In genomic region chr22:36204001-36204640, GRCh38 we compare ENCODE assay signal across 15 cellular contexts. TPM values are rescaled to one million over a fixed set of nuclear protein-coding genes. Genes with fewer than 3 reads are reported as not detected.
DNase-seq lines count a peak whose midpoint lies in the region; ATAC-seq and TF ChIP-seq lines count a peak whose summit lies in the region.
"Had no signal": no experiment of that assay in that cellular context is flagged by ENCODE, and none has a peak within 500 bp of the region (broad histone marks: within the 10 kb centered on the region; RNA-seq: fewer than 3 reads in every experiment).

No MANE protein-coding gene starts in this region.

- H3F3A ChIP-seq in MM.1S (ENCODE audit: insufficient read depth, low read length): 0 out of 2 replicates have a peak, but pooled peaks cover 3% of the 10 kb centered on the region

- no peaks in the 10 kb centered on the region for H3K79me2 ChIP-seq in MM.1S (ENCODE audit: low read length)

- ATAC-seq in activated naive CD8-positive, alpha-beta T cell treated with anti-CD3 and anti-CD28 coated beads, Interleukin-2, amount 10 ng/mL, durations not matched to agents 7 days and 5 days (ENCODE audit: low read depth): no peak
- ATAC-seq in naive B cell (ENCODE audit: low read depth in 2 of 2) (no peak), left cardiac atrium (no peak)
- ATAC-seq: Right ventricle myocardium inferior, T-cell had no signal

- peaks cover 41% of the 10 kb centered on the region for H3K4me1 Mint-ChIP-seq in activated naive CD8-positive, alpha-beta T cell treated with anti-CD3 and anti-CD28 coated beads, Interleukin-2, amount 10 ng/mL, durations not matched to agents 7 days and 5 days
- H3K4me1 Mint-ChIP-seq in naive B cell: peaks cover 5 to 39% (median 5%) of the 10 kb centered on the region in 3 donors

- H3K9ac ChIP-seq in MM.1S (ENCODE audit: low read length): no peak overlapping the region

- no peaks in the 10 kb centered on the region for H3K9me2 ChIP-seq in MM.1S (replicated peaks; ENCODE audit: insufficient read depth, low read length)

- no peaks in the 10 kb centered on the region for H3K9me3 ChIP-seq in MM.1S (replicated peaks; ENCODE audit: insufficient read depth, low read length)
- H3K9me3 ChIP-seq: ovary had no signal

- intact Hi-C loops in left cardiac atrium (cut with DNase I): no loop called here

- H3K4me3 Mint-ChIP-seq in activated naive CD8-positive, alpha-beta T cell treated with anti-CD3 and anti-CD28 coated beads, Interleukin-2, amount 10 ng/mL, durations not matched to agents 7 days and 5 days: peak overlapping the region; percentile 79
- peak overlapping the region in 5 of 8 donors; percentile 53 to 82 (median 67) for H3K4me3 Mint-ChIP-seq in naive B cell

- H3K9me3 Mint-ChIP-seq in activated naive CD8-positive, alpha-beta T cell treated with anti-CD3 and anti-CD28 coated beads, Interleukin-2, amount 10 ng/mL, durations not matched to agents 7 days and 5 days: peaks cover 4% of the 10 kb centered on the region
- H3K9me3 Mint-ChIP-seq in naive B cell: peaks cover 0 to 9% (median 4%) of the 10 kb centered on the region in 7 donors

- H3K36me3 Mint-ChIP-seq in activated naive CD8-positive, alpha-beta T cell treated with anti-CD3 and anti-CD28 coated beads, Interleukin-2, amount 10 ng/mL, durations not matched to agents 7 days and 5 days: peaks cover 3% of the 10 kb centered on the region
- H3K36me3 Mint-ChIP-seq in naive B cell: peaks cover 7% of the 10 kb centered on the region in 2 donors

- POLR2A ChIA-PET in activated naive CD8-positive, alpha-beta T cell treated with anti-CD3 and anti-CD28 coated beads, Interleukin-2, amount 10 ng/mL, durations not matched to agents 7 days and 5 days (lab: Charles Lee): interaction anchor here (1.5 kb wide), 1 partner anchor 278 kb away, joined by 4 read pairs; the partner anchor contains the start of gene TXN2

- peak overlapping the region; percentile 46 for H3K27ac Mint-ChIP-seq in activated naive CD8-positive, alpha-beta T cell treated with anti-CD3 and anti-CD28 coated beads, Interleukin-2, amount 10 ng/mL, durations not matched to agents 7 days and 5 days
- H3K27ac Mint-ChIP-seq in naive B cell: no peak overlapping the region
- H3K27ac Mint-ChIP-seq: T-cell had no signal

- no peaks in the 10 kb centered on the region for H4K20me1 ChIP-seq in MM.1S (ENCODE audit: insufficient read depth, low read length)

- TF ChIP-seq CTCF in MM.1S (IDR thresholded peaks at IDR 0.05; ENCODE audit: low read length): no peak

- H3K36me3 ChIP-seq in MM.1S (replicated peaks; ENCODE audit: insufficient read depth, low read length): no peaks in the 10 kb centered on the region
- H3K36me3 ChIP-seq: HAP-1, ovary, WERI-Rb-1 had no signal

- H2AFZ ChIP-seq in MM.1S (ENCODE audit: low read length): 0 out of 2 replicates have a peak overlapping the region, but pooled peaks have one; percentile 17

- H3K27ac ChIP-seq in MM.1S (ENCODE audit: low read length): no peak overlapping the region
- H3K27ac ChIP-seq: ovary, WERI-Rb-1 had no signal

- no peaks in the 10 kb centered on the region for H3K27me3 Mint-ChIP-seq in activated naive CD8-positive, alpha-beta T cell treated with anti-CD3 and anti-CD28 coated beads, Interleukin-2, amount 10 ng/mL, durations not matched to agents 7 days and 5 days
- peaks cover 8 to 18% (median 17%) of the 10 kb centered on the region in 3 donors for H3K27me3 Mint-ChIP-seq in naive B cell

- H3K4me2 ChIP-seq in MM.1S (ENCODE audit: low read depth, low read length): peak overlapping the region; percentile 31

- no peaks in the 10 kb centered on the region for H3K27me3 ChIP-seq in MM.1S (replicated peaks; ENCODE audit: insufficient read depth, low read length)
- H3K27me3 ChIP-seq: ovary had no signal

- DNase-seq in MM.1S (no peak), naive B cell (no peak), left cardiac atrium (no peak), cerebellum (ENCODE audit: low spot score) (no peak)
- no peak for DNase-seq in activated naive CD8-positive, alpha-beta T cell treated with anti-CD3 and anti-CD28 coated beads, Interleukin-2, amount 10 ng/mL, durations not matched to agents 7 days and 5 days
- DNase-seq: activated CD8-positive, alpha-beta memory T cell treated with anti-CD3 and anti-CD28 coated beads for 24 hours; hippocampal formation; NCI-H524; ovary; stimulated activated CD4-positive, alpha-beta T cell treated with anti-CD3 and anti-CD28 coated beads, Interleukin-4, amount 100 ng/mL, for 1 hour; T-cell; WERI-Rb-1 had no signal

- H3K4me1 ChIP-seq in MM.1S (ENCODE audit: low read length): no peaks in the 10 kb centered on the region
- H3K4me1 ChIP-seq: HAP-1 had no signal

- no peak overlapping the region for H3K4me3 ChIP-seq in MM.1S (ENCODE audit: low read length)
- H3K4me3 ChIP-seq: HAP-1, ovary had no signal

RNA-seq across cellular contexts. Expression of gene APOL4, which starts 2.5 kb away (rescaled TPM):
- total RNA-seq in activated naive CD8-positive, alpha-beta T cell treated with anti-CD3 and anti-CD28 coated beads, Interleukin-2, amount 10 ng/mL, durations not matched to agents 7 days and 5 days: 1 to 10 TPM; 5.7 to 6.5 TPM
- polyA plus RNA-seq in naive B cell (ENCODE audit: low read depth in 6 of 6): 1 to 10 TPM in 1 of 6 donors, under 1 TPM in 3, not detected in 2; 0.09 to 1.6 (median 0.72) TPM
- total RNA-seq in left cardiac atrium: 10 to 100 TPM; 10.8 to 11.4 TPM
- total RNA-seq in cerebellum: 11.3 TPM
- total RNA-seq: mononuclear cell had no signal

RNA-seq across cellular contexts. Expression of gene APOL2, which starts 35.2 kb away (rescaled TPM):
- 10 to 100 TPM; 77.8 to 85.0 TPM for total RNA-seq in activated naive CD8-positive, alpha-beta T cell treated with anti-CD3 and anti-CD28 coated beads, Interleukin-2, amount 10 ng/mL, durations not matched to agents 7 days and 5 days
- polyA plus RNA-seq in naive B cell (ENCODE audit: low read depth in 6 of 6): 10 to 100 TPM in 1 of 6 donors, 1 to 10 TPM in 5; 5.9 to 11.8 (median 8.0) TPM
- 10 to 100 TPM; 43.8 to 43.9 TPM for total RNA-seq in left cardiac atrium
- 10.3 TPM for total RNA-seq in cerebellum

RNA-seq across cellular contexts. Expression of gene APOL3, which starts 43.6 kb away (rescaled TPM):
- total RNA-seq in activated naive CD8-positive, alpha-beta T cell treated with anti-CD3 and anti-CD28 coated beads, Interleukin-2, amount 10 ng/mL, durations not matched to agents 7 days and 5 days: 100 to 1,000 TPM; 146 to 159 TPM
- 10 to 100 TPM; 15.5 to 41.3 (median 31.7) TPM for polyA plus RNA-seq in naive B cell (ENCODE audit: low read depth in 6 of 6)
- total RNA-seq in left cardiac atrium (10 to 100 TPM; 32.2 to 33.3 TPM), cerebellum (2.4 TPM)

RNA-seq across cellular contexts. Expression of gene APOL1, which starts 48.8 kb away (rescaled TPM):
- 10 to 100 TPM; 38.4 to 40.9 TPM for total RNA-seq in activated naive CD8-positive, alpha-beta T cell treated with anti-CD3 and anti-CD28 coated beads, Interleukin-2, amount 10 ng/mL, durations not matched to agents 7 days and 5 days
- 1 to 10 TPM in 4 of 6 donors, under 1 TPM in 1, not detected in 1; 0.71 to 4.2 (median 2.6) TPM for polyA plus RNA-seq in naive B cell (ENCODE audit: low read depth in 6 of 6)
- total RNA-seq in left cardiac atrium (10 to 100 TPM; 26.5 to 40.7 TPM), cerebellum (1.00 TPM)
